Comparison of ENCODE assay signal across 9 cellular contexts in genomic region chr1:150981805-150982712, GRCh38. TPM values are rescaled to one million over a fixed set of nuclear protein-coding genes. Genes with fewer than 3 reads are reported as not detected.
DNase-seq lines count a peak whose midpoint lies in the region; ATAC-seq and TF ChIP-seq lines count a peak whose summit lies in the region.
"Had no signal": no experiment of that assay in that cellular context is flagged by ENCODE, and none has a peak within 500 bp of the region (broad histone marks: within the 10 kb centered on the region; RNA-seq: fewer than 3 reads in every experiment).

Gene ANXA9, plus strand, starts transcription at chr1:150982292. Its CDS starts 814 bp downstream, at chr1:150983106.

- H3K27ac ChIP-seq in BLaER1 treated with 17β-estradiol and CSF1 and Interleukin-3, amounts not matched to agents 10 nM and 100 nM: peak within 1 kb of the TSS in 4 of 11 experiments; percentile 21 to 45 (median 29); a peak in 7 of 22 replicates

- no peaks in the 10 kb centered on the region for H3K27me3 Mint-ChIP-seq in activated T-helper 17 cell treated with anti-CD3 and anti-CD28 coated beads, Interleukin-2, amount 50 U/mL, for 72 hours
- no peaks in the 10 kb centered on the region for H3K27me3 Mint-ChIP-seq in effector memory CD8-positive, alpha-beta T cell

- peaks cover 6% of the 10 kb centered on the region for H3K4me1 Mint-ChIP-seq in activated T-helper 17 cell treated with anti-CD3 and anti-CD28 coated beads, Interleukin-2, amount 50 U/mL, for 72 hours
- H3K4me1 Mint-ChIP-seq in effector memory CD8-positive, alpha-beta T cell (ENCODE audit: low read depth in 2 of 2): peaks cover 7 to 14% of the 10 kb centered on the region in 2 donors

- peak within 1 kb of the TSS; percentile 20 for H3K27ac Mint-ChIP-seq in activated T-helper 17 cell treated with anti-CD3 and anti-CD28 coated beads, Interleukin-2, amount 50 U/mL, for 72 hours
- H3K27ac Mint-ChIP-seq in effector memory CD8-positive, alpha-beta T cell: no peak within 1 kb of the TSS

- H4K20me1 ChIP-seq in BLaER1 treated with 17β-estradiol and CSF1 and Interleukin-3, amounts not matched to agents 10 nM and 100 nM: no peaks in the 10 kb centered on the region

- H3K4me1 ChIP-seq in BLaER1 treated with 17β-estradiol and CSF1 and Interleukin-3, amounts not matched to agents 10 nM and 100 nM: peaks cover 41 to 57% (median 48%) of the 10 kb centered on the region in 10 experiments

- no peaks in the 10 kb centered on the region for H3K9me3 ChIP-seq in BLaER1 treated with 17β-estradiol and CSF1 and Interleukin-3, amounts not matched to agents 10 nM and 100 nM (replicated peaks in 1 of 11)

- H3K9ac ChIP-seq in BLaER1 treated with 17β-estradiol and CSF1 and Interleukin-3, amounts not matched to agents 10 nM and 100 nM: peak within 1 kb of the TSS in 8 of 11 experiments; percentile 0 to 50 (median 32); a peak in 7 of 22 replicates

- H3K4me3 ChIP-seq in BLaER1 treated with 17β-estradiol and CSF1 and Interleukin-3, amounts not matched to agents 10 nM and 100 nM: no peak within 1 kb of the TSS; a peak in 1 of 20 replicates
- H3K4me3 ChIP-seq in lower leg skin (ENCODE audit: low read depth, poor library complexity, severe bottlenecking): no peak within 1 kb of the TSS
- H3K4me3 ChIP-seq: smooth muscle cell had no signal

- no peak for TF ChIP-seq POLR2A in lower leg skin (IDR thresholded peaks at IDR 0.05)

- peak within 1 kb of the TSS; percentile 33 to 83 (median 56) for H3K4me2 ChIP-seq in BLaER1 treated with 17β-estradiol and CSF1 and Interleukin-3, amounts not matched to agents 10 nM and 100 nM
- H3K4me2 ChIP-seq: smooth muscle cell had no signal

- no peak for TF ChIP-seq RAD21 in Ishikawa (IDR thresholded peaks at IDR 0.05; ENCODE audit: low read depth)

- no peaks in the 10 kb centered on the region for H3K36me3 Mint-ChIP-seq in activated T-helper 17 cell treated with anti-CD3 and anti-CD28 coated beads, Interleukin-2, amount 50 U/mL, for 72 hours (ENCODE audit: low read depth)
- H3K36me3 Mint-ChIP-seq in effector memory CD8-positive, alpha-beta T cell (ENCODE audit: insufficient read depth): peaks cover 5% of the 10 kb centered on the region

- no peak within 1 kb of the TSS for H3K4me3 Mint-ChIP-seq in activated T-helper 17 cell treated with anti-CD3 and anti-CD28 coated beads, Interleukin-2, amount 50 U/mL, for 72 hours
- no peak within 1 kb of the TSS for H3K4me3 Mint-ChIP-seq in effector memory CD8-positive, alpha-beta T cell

- WGBS in lower leg skin, 2 donors: 58 to 65% methylated on average over 10 to 11 of the region's 12 CpGs

- H3K27me3 ChIP-seq in BLaER1 treated with 17β-estradiol and CSF1 and Interleukin-3, amounts not matched to agents 10 nM and 100 nM: no peaks in the 10 kb centered on the region

- no peak for TF ChIP-seq CTCF in lower leg skin (IDR thresholded peaks at IDR 0.05)

- no peak for DNase-seq in lower leg skin (ENCODE audit: low spot score in 2 of 2)
- DNase-seq in effector memory CD8-positive, alpha-beta T cell: no peak
- DNase-seq in C1 segment of cervical spinal cord (lab: John Stamatoyannopoulos, UW): no peak

- H3K36me3 ChIP-seq in BLaER1 treated with 17β-estradiol and CSF1 and Interleukin-3, amounts not matched to agents 10 nM and 100 nM: no peaks in the 10 kb centered on the region

- intact Hi-C loops in lower leg skin (cut with DNase I; ENCODE audit: low total_unique reads): no loop called here

- TF ChIP-seq EP300 in Ishikawa (IDR thresholded peaks at IDR 0.05; ENCODE audit: borderline replicate concordance): peak; percentile 86

- no peaks in the 10 kb centered on the region for H3K9me3 Mint-ChIP-seq in activated T-helper 17 cell treated with anti-CD3 and anti-CD28 coated beads, Interleukin-2, amount 50 U/mL, for 72 hours
- no peaks in the 10 kb centered on the region for H3K9me3 Mint-ChIP-seq in effector memory CD8-positive, alpha-beta T cell

- ATAC-seq in activated T-helper 17 cell treated with anti-CD3 and anti-CD28 coated beads, Interleukin-2, amount 50 U/mL, for 72 hours (replicated peaks): peak; percentile 27
- ATAC-seq in GM19467 (IDR thresholded peaks at IDR 0.05; ENCODE audit: unreplicated experiment): no peak
- no peak for ATAC-seq in effector memory CD8-positive, alpha-beta T cell (replicated peaks)
- no peak for ATAC-seq in HG03280 (IDR thresholded peaks at IDR 0.05; ENCODE audit: unreplicated experiment)

TF ChIP-seq in Ishikawa, 13 proteins besides CTCF, POLR2A, EP300 and RAD21:
- TF ChIP-seq CREB1 (IDR thresholded peaks at IDR 0.05; ENCODE audit: low read depth): no peak
- TF ChIP-seq TCF12 (IDR thresholded peaks at IDR 0.05; ENCODE audit: low read depth): peak; percentile 89
- no peak; the same call in 1 of the 2 replicates for TF ChIP-seq EGR1 (IDR thresholded peaks at IDR 0.05)
- peak; percentile 96 for TF ChIP-seq TEAD4 (IDR thresholded peaks at IDR 0.05)
- TF ChIP-seq FOXM1 (IDR thresholded peaks at IDR 0.05; ENCODE audit: borderline replicate concordance, low read depth): no peak
- TF ChIP-seq NFIC (IDR thresholded peaks at IDR 0.05): peak; percentile 86
- no peak for TF ChIP-seq YY1 (IDR thresholded peaks at IDR 0.05; ENCODE audit: low read depth)
- TF ChIP-seq TAF1 (IDR thresholded peaks at IDR 0.05; ENCODE audit: low read depth): no peak
- TF ChIP-seq ZBTB7A (IDR thresholded peaks at IDR 0.05; ENCODE audit: low read depth): peak; percentile 92
- TF ChIP-seq CEBPB (IDR thresholded peaks at IDR 0.05): 0 out of 2 replicates have a peak, but pooled peaks have one; percentile 12
- TF ChIP-seq, protein P1, sequence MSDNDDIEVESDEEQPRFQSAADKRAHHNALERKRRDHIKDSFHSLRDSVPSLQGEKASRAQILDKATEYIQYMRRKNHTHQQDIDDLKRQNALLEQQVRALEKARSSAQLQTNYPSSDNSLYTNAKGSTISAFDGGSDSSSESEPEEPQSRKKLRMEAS (IDR thresholded peaks at IDR 0.05): peak; percentile 42; the same call in 1 of the 2 replicates
- TF ChIP-seq USF1 (IDR thresholded peaks at IDR 0.05): peak; percentile 61
- no peak for TF ChIP-seq REST (IDR thresholded peaks at IDR 0.05; ENCODE audit: low read depth)
TF ChIP-seq in Ishikawa: peak in this region for 7.

RNA-seq across cellular contexts. Expression of gene ANXA9, which starts in this region (rescaled TPM):
- total RNA-seq in activated T-helper 17 cell treated with anti-CD3 and anti-CD28 coated beads, Interleukin-2, amount 50 U/mL, for 72 hours: under 1 TPM; 0.19 to 0.30 TPM
- 100 to 1,000 TPM in 1 of 4 donors, 10 to 100 TPM in 3; 55.1 to 103 (median 82.4) TPM for total RNA-seq in lower leg skin

Comparison
In these comparisons a context has a peak if more than half of its experiments do, and no peak if none do; other contexts are left out.
1. RNA of gene ANXA9 (total RNA-seq): 55.1 to 103 TPM in lower leg skin; 0.19 to 0.30 TPM in activated T-helper 17 cell treated with anti-CD3 and anti-CD28 coated beads, Interleukin-2, amount 50 U/mL, for 72 hours; every median in the first group is over 10 times any median in the second.
2. Peak in ATAC-seq in activated T-helper 17 cell treated with anti-CD3 and anti-CD28 coated beads, Interleukin-2, amount 50 U/mL, for 72 hours; RNA of the gene not detected or under 1 TPM.